Comparison of ENCODE assay signal across 10 cellular contexts in the genomic region with DNA sequence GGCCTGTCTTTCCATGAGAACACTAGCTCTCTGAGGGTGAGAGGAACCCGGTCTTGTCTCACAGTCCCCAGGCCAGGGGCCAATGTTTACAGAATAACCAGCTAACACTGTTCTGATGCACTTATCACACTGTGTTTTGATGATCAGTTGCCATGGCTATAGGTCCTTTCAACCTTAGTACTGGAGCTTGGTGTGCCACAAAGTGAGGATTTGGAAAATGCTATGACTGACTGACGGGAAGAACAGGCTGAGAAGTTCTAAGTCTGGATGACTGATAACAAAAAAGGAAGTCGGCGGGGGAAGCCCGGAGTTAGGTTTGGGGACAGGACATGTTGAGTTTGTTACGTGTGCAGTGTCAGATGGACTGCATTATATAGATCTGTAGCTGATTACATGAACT.
DNase-seq lines count a peak whose midpoint lies in the region; ATAC-seq and TF ChIP-seq lines count a peak whose summit lies in the region.
"Had no signal": no experiment of that assay in that cellular context is flagged by ENCODE, and none has a peak within 500 bp of the region (broad histone marks: within the 10 kb centered on the region; RNA-seq: fewer than 3 reads in every experiment).

No MANE protein-coding gene starts in this region.

- no peak for TF ChIP-seq POLR2A in ovary (IDR thresholded peaks at IDR 0.05)

- peak overlapping the region; percentile 21 for H3K9ac ChIP-seq in OCI-LY3 (ENCODE audit: low read length)
- H3K9ac ChIP-seq: BLaER1 treated with 17β-estradiol and CSF1 and Interleukin-3, amounts not matched to agents 10 nM and 100 nM; KMS-11 had no signal

- 88 to 96% (median 91%) methylated on average over 6 of the region's 6 CpGs for WGBS in ovary, 3 donors

- no peaks in the 10 kb centered on the region for H3K79me2 ChIP-seq in OCI-LY3 (ENCODE audit: low read length)

- no peaks in the 10 kb centered on the region for H3K9me3 ChIP-seq in left ventricle myocardium inferior (replicated peaks)
- no peaks in the 10 kb centered on the region for H3K9me3 ChIP-seq in OCI-LY3 (ENCODE audit: insufficient read depth, low read length)
- no peaks in the 10 kb centered on the region for H3K9me3 ChIP-seq in ovary
- H3K9me3 ChIP-seq: BLaER1 treated with 17β-estradiol and CSF1 and Interleukin-3, amounts not matched to agents 10 nM and 100 nM had no signal

- H4K20me1 ChIP-seq in OCI-LY3 (ENCODE audit: insufficient read depth, low read length) = no peaks in the 10 kb centered on the region
- H4K20me1 ChIP-seq: BLaER1 treated with 17β-estradiol and CSF1 and Interleukin-3, amounts not matched to agents 10 nM and 100 nM had no signal

- H3K4me1 ChIP-seq in left ventricle myocardium inferior = peaks cover 6% of the 10 kb centered on the region
- H3K4me1 ChIP-seq in OCI-LY3 (ENCODE audit: low read length) = peaks cover 42% of the 10 kb centered on the region
- no peaks in the 10 kb centered on the region for H3K4me1 ChIP-seq in ovary (ENCODE audit: insufficient read depth)

- ATAC-seq in Right ventricle myocardium inferior = peak; percentile 80
- peak; percentile 97 for ATAC-seq in HG02884 (IDR thresholded peaks at IDR 0.05; ENCODE audit: unreplicated experiment)

- H3K4me3 ChIP-seq in left ventricle myocardium inferior (no peak overlapping the region), OCI-LY3 (ENCODE audit: low read length) (peak overlapping the region; percentile 45), ovary (no peak overlapping the region)
- H3K4me3 ChIP-seq: BLaER1 treated with 17β-estradiol and CSF1 and Interleukin-3, amounts not matched to agents 10 nM and 100 nM had no signal

- H3K36me3 ChIP-seq in left ventricle myocardium inferior (no peaks in the 10 kb centered on the region), OCI-LY3 (replicated peaks; ENCODE audit: low read depth, low read length) (no peaks in the 10 kb centered on the region), ovary (no peaks in the 10 kb centered on the region)
- H3K36me3 ChIP-seq: BLaER1 treated with 17β-estradiol and CSF1 and Interleukin-3, amounts not matched to agents 10 nM and 100 nM had no signal

- H2AFZ ChIP-seq in OCI-LY3 (ENCODE audit: low read depth, low read length) = peak overlapping the region; percentile 74; the same call in 1 of the 2 replicates

- no peaks in the 10 kb centered on the region for H3K27me3 ChIP-seq in left ventricle myocardium inferior (ENCODE audit: low read depth)
- no peaks in the 10 kb centered on the region for H3K27me3 ChIP-seq in OCI-LY3 (ENCODE audit: low read depth, low read length)
- H3K27me3 ChIP-seq in ovary = no peaks in the 10 kb centered on the region
- H3K27me3 ChIP-seq: BLaER1 treated with 17β-estradiol and CSF1 and Interleukin-3, amounts not matched to agents 10 nM and 100 nM had no signal

- no peak overlapping the region for H3K27ac ChIP-seq in left ventricle myocardium inferior (replicated peaks)
- H3K27ac ChIP-seq in OCI-LY3 (ENCODE audit: low read length) = peak overlapping the region; percentile 55
- H3K27ac ChIP-seq in substantia nigra (ENCODE audit: low read depth, low read length, poor library complexity, severe bottlenecking) = peak overlapping the region; percentile 51
- H3K27ac ChIP-seq in ovary = no peak overlapping the region
- H3K27ac ChIP-seq: BLaER1 treated with 17β-estradiol and CSF1 and Interleukin-3, amounts not matched to agents 10 nM and 100 nM; KMS-11 had no signal

- intact Hi-C loops in Right ventricle myocardium inferior (cut with DNase I) = no loop called here
- intact Hi-C loops in left ventricle myocardium inferior (cut with micrococcal nuclease) = no loop called here
- intact Hi-C loops in ovary (cut with DNase I) = no loop called here

- no peak for TF ChIP-seq EP300 in ovary (IDR thresholded peaks at IDR 0.05)

- H3K4me2 ChIP-seq in OCI-LY3 (ENCODE audit: low read length) = peak overlapping the region; percentile 79
- H3K4me2 ChIP-seq: KMS-11 had no signal

- DNase-seq in Right ventricle myocardium inferior (ENCODE audit: missing footprints) = no peak
- DNase-seq in left ventricle myocardium inferior = no peak
- peak in 5 of 49 donors; percentile 5 to 30 (median 18) for DNase-seq in substantia nigra (lab: John Stamatoyannopoulos, UW)
- DNase-seq in NCI-H226 = no peak
- DNase-seq in ovary = no peak
- no peak for DNase-seq in DMS79 treated with DMSO at 0.1 percent for 48 hours (lab: John Stamatoyannopoulos, UW)

- TF ChIP-seq CTCF in left ventricle myocardium inferior (IDR thresholded peaks at IDR 0.05; ENCODE audit: borderline replicate concordance) (no peak), OCI-LY3 (IDR thresholded peaks at IDR 0.05; ENCODE audit: low read depth, low read length) (no peak), ovary (IDR thresholded peaks at IDR 0.05) (no peak)

Comparison
In these comparisons a context has a peak if more than half of its experiments do, and no peak if none do; other contexts are left out.
1. H3K27ac ChIP-seq: peak in OCI-LY3 (single experiment) and substantia nigra (single experiment); none in left ventricle myocardium inferior (single experiment) and ovary (0 of 2).